Comparison of ENCODE assay signal across 1 cellular context in genomic region chr2:7706791-7707190, GRCh38.
TF ChIP-seq lines count a peak whose summit lies in the region.

No MANE protein-coding gene starts in this region.

TF ChIP-seq in HepG2, 621 proteins besides CTCF, POLR2A, EP300 and RAD21 (continued from another document):
- TF ChIP-seq TGIF2 (CRISPR knock-in tag; IDR thresholded peaks at IDR 0.05) (no peak), ZNF367 (CRISPR knock-in tag; IDR thresholded peaks at IDR 0.05; ENCODE audit: borderline replicate concordance) (no peak), MXI1 (IDR thresholded peaks at IDR 0.05; ENCODE audit: borderline replicate concordance, low read depth, low read length) (no peak), ZNF20 (CRISPR knock-in tag; IDR thresholded peaks at IDR 0.05) (no peak), ZBTB37 (CRISPR knock-in tag; IDR thresholded peaks at IDR 0.05) (no peak), POGZ (CRISPR knock-in tag; IDR thresholded peaks at IDR 0.05) (no peak), KLF6 (CRISPR knock-in tag; IDR thresholded peaks at IDR 0.05) (no peak)
